8 cellular contexts compared by ENCODE assay signal in the genomic region with DNA sequence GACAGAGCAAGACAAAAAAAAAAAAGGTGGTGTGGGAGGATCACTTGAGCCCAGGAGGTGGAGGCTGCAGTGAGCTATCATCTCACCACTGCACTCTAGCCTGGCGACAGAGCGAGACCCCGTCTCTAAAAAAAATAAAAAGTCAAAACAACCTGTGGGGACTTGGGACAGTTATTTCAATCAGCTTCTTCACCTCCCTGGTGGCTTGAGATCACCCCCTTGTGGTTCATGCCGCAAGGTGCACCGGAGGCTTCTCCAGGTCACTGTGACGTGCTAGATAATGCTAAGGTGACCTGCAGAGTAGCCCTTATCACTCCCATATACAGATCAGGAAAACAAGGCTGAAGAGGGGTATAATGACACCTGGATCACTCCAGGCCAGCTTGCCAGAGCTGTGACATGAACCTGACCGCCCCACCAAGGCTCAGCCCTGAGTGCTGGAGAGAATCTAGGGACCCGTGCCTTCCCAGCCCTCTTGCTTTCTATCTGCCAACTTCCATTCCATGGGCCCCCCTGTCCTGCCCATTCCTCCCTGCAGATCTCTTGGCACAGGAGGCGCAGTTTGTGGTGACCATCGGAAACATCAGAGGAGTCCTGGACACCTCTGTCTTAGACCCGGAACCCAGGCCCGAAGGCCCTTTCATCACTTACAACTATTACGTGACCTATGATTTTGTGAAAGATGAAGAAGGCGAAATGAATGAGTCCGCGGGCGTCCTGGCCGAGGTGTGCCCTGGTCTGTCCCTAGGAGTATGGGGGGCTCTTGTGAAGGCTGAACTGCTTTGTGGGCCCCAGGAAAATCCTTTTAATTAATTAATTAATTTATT. TPM values are rescaled to one million over a fixed set of nuclear protein-coding genes. Genes with fewer than 3 reads are reported as not detected.
DNase-seq lines count a peak whose midpoint lies in the region; ATAC-seq and TF ChIP-seq lines count a peak whose summit lies in the region.

No MANE protein-coding gene starts in this region.

- TF ChIP-seq CTCF in HL-60 (IDR thresholded peaks at IDR 0.05; ENCODE audit: insufficient read depth, low read length) (peak; percentile 87), Peyer's patch (IDR thresholded peaks at IDR 0.05) (peak; percentile 32 to 89 (median 82)), retinal pigment epithelial cell (conservative IDR thresholded peaks at IDR 0.05; ENCODE audit: low read depth, low read length) (peak; percentile 93)

- no peak for ATAC-seq in HG03045 (IDR thresholded peaks at IDR 0.05; ENCODE audit: unreplicated experiment)
- ATAC-seq in GM19467 (IDR thresholded peaks at IDR 0.05; ENCODE audit: unreplicated experiment), result no peak

- DNase-seq in DMS114 treated with DMSO at 0.1 percent for 48 hours (lab: John Stamatoyannopoulos, UW; ENCODE audit: unreplicated experiment) (peak; percentile 27), HL-60 (ENCODE audit: low read depth in 1 of 2, low spot score in 1 of 2) (peak; percentile 26 to 70), Peyer's patch (peak; percentile 52 to 89 (median 83)), glomerular endothelial cell (ENCODE audit: extremely low read depth, low read depth, low spot score) (peak; percentile 14), retinal pigment epithelial cell (ENCODE audit: low read depth) (no peak)
- DNase-seq in activated T-helper 1 cell treated with anti-CD3 and anti-CD28 coated beads, Interleukin-2, amount 50 U/mL, for 16 hours (ENCODE audit: low read depth in 1 of 2, low spot score in 1 of 2), result peak; percentile 32 to 41

- H3K27me3 ChIP-seq in HL-60 (ENCODE audit: insufficient read depth, poor library complexity, severe bottlenecking), result no peaks in the 10 kb centered on the region
- H3K27me3 ChIP-seq in Peyer's patch, result no peaks in the 10 kb centered on the region

- H3K4me3 ChIP-seq in HL-60 (replicated peaks; ENCODE audit: insufficient read depth, low read length) (no peak overlapping the region), Peyer's patch (no peak overlapping the region), retinal pigment epithelial cell (ENCODE audit: low read length) (no peak overlapping the region)

- no peaks in the 10 kb centered on the region for H3K36me3 ChIP-seq in Peyer's patch

- no peaks in the 10 kb centered on the region for H3K9me3 ChIP-seq in Peyer's patch

- H3K4me1 ChIP-seq in Peyer's patch, result no peaks in the 10 kb centered on the region

- no peak for TF ChIP-seq POLR2A in Peyer's patch (IDR thresholded peaks at IDR 0.05)

- no peak overlapping the region for H3K27ac ChIP-seq in HL-60 (replicated peaks)
- no peak overlapping the region for H3K27ac ChIP-seq in Peyer's patch

RNA-seq across cellular contexts. Expression of a gene that starts 8.1 kb away (rescaled TPM):
- not detected for total RNA-seq in Peyer's patch
- 1.4 and 2.7 TPM in 2 replicates for total RNA-seq in glomerular endothelial cell

RNA-seq across cellular contexts. Expression of a gene that starts 12.5 kb away (rescaled TPM):
- total RNA-seq in Peyer's patch, result under 1 TPM in 1 of 4 donors, not detected in 3; 0.70 TPM
- total RNA-seq in glomerular endothelial cell, result not detected in 2 replicates

RNA-seq across cellular contexts. Expression of a gene that starts 17.0 kb away (rescaled TPM):
- total RNA-seq in Peyer's patch (not detected), glomerular endothelial cell (not detected in 2 replicates)

RNA-seq across cellular contexts. Expression of a gene that starts 34.8 kb away (rescaled TPM):
- total RNA-seq in Peyer's patch (10 to 100 TPM; 51.3 to 64.1 (median 56.1) TPM), glomerular endothelial cell (80.9 and 83.7 TPM in 2 replicates)
